ENCODE assay signal across 17 cellular contexts in genomic region chr22:19233189-19233661, GRCh38. TPM values are rescaled to one million over a fixed set of nuclear protein-coding genes. Genes with fewer than 3 reads are reported as not detected.
DNase-seq lines count a peak whose midpoint lies in the region; ATAC-seq and TF ChIP-seq lines count a peak whose summit lies in the region.
"Had no signal": no experiment of that assay in that cellular context is flagged by ENCODE, and none has a peak within 500 bp of the region (broad histone marks: within the 10 kb centered on the region; RNA-seq: fewer than 3 reads in every experiment).

No MANE protein-coding gene starts in this region.

- H3K27me3 ChIP-seq in left lung (no peaks in the 10 kb centered on the region), thyroid gland (no peaks in the 10 kb centered on the region), heart left ventricle (no peaks in the 10 kb centered on the region)
- H3K27me3 ChIP-seq: BE2C; BLaER1 treated with 17β-estradiol and CSF1 and Interleukin-3, amounts not matched to agents 10 nM and 100 nM had no signal

- TF ChIP-seq CTCF in left lung (IDR thresholded peaks at IDR 0.05) (no peak), thyroid gland (IDR thresholded peaks at IDR 0.05) (no peak), heart left ventricle (IDR thresholded peaks at IDR 0.05) (no peak)

- H3K4me3 ChIP-seq in left lung (no peak overlapping the region), thyroid gland (replicated peaks in 1 of 3) (no peak overlapping the region), heart left ventricle (no peak overlapping the region)
- H3K4me3 ChIP-seq: BLaER1 treated with 17β-estradiol and CSF1 and Interleukin-3, amounts not matched to agents 10 nM and 100 nM; GM23248 had no signal

- DNase-seq in DMS79 treated with DMSO at 0.1 percent for 48 hours (lab: John Stamatoyannopoulos, UW) (peak; percentile 36), DMS79 (lab: John Stamatoyannopoulos, UW) (no peak), left lung (no peak), thyroid gland (peak; percentile 79 to 90), heart left ventricle (no peak), occipital lobe (lab: John Stamatoyannopoulos, UW) (no peak)
- no peak for DNase-seq in stimulated activated CD8-positive, alpha-beta memory T cell treated with anti-CD3 and anti-CD28 coated beads, Interleukin-4, amount 100 ng/mL, for 48 hours
- DNase-seq: BE2C; CD4-positive, alpha-beta T cell; CD8-positive, alpha-beta memory T cell; DMS 273 treated with DMSO at 0.1 percent for 48 hours; DND-41; GM23248; H7; HCEC 1CT had no signal

- TF ChIP-seq POLR2A in thyroid gland (IDR thresholded peaks at IDR 0.05) = no peak
- TF ChIP-seq POLR2A in heart left ventricle (IDR thresholded peaks at IDR 0.05) = no peak

- H3K36me3 ChIP-seq in left lung (peaks cover 0 to 53% of the 10 kb centered on the region in 2 donors), thyroid gland (no peaks in the 10 kb centered on the region), heart left ventricle (peaks cover 0 to 90% (median 50%) of the 10 kb centered on the region in 9 donors)
- H3K36me3 ChIP-seq: BE2C had no signal

- H3K4me1 ChIP-seq in left lung = no peaks in the 10 kb centered on the region
- H3K4me1 ChIP-seq in thyroid gland = peaks cover 14 to 25% of the 10 kb centered on the region in 2 donors
- H3K4me1 ChIP-seq in heart left ventricle = peaks cover 0 to 3% (median 0%) of the 10 kb centered on the region in 12 donors

- ATAC-seq in left lung = peak; percentile 49
- ATAC-seq in heart left ventricle = no peak

- WGBS in thyroid gland, 2 donors = 26 to 51% methylated on average over 11 of the region's 11 CpGs
- 93 to 97% (median 95%) methylated on average over 11 of the region's 11 CpGs for WGBS in heart left ventricle, 4 donors

- H3K27ac ChIP-seq in left lung (no peak overlapping the region), thyroid gland (peak overlapping the region; percentile 14 to 63 (median 62)), heart left ventricle (no peak overlapping the region)
- H3K27ac ChIP-seq: 22Rv1; BLaER1 treated with 17β-estradiol and CSF1 and Interleukin-3, amounts not matched to agents 10 nM and 100 nM; GM23248 had no signal

- H3K9me3 ChIP-seq in left lung = no peaks in the 10 kb centered on the region
- H3K9me3 ChIP-seq in thyroid gland = no peaks in the 10 kb centered on the region
- H3K9me3 ChIP-seq in heart left ventricle = no peaks in the 10 kb centered on the region
- H3K9me3 ChIP-seq: BE2C had no signal

- intact Hi-C loops in left lung (cut with DNase I) (no loop called here), thyroid gland (cut with DNase I) (no loop called here), heart left ventricle (cut with DNase I) (no loop called here)

RNA-seq across cellular contexts. Expression of gene SLC25A1, which starts 54.7 kb away (rescaled TPM):
- 10 to 100 TPM; 80.7 to 99.3 TPM for total RNA-seq in left lung
- total RNA-seq in thyroid gland = 10 to 100 TPM; 38.7 to 79.9 (median 62.1) TPM
- 10 to 100 TPM; 16.1 to 35.8 (median 24.6) TPM for total RNA-seq in heart left ventricle
- 10 to 100 TPM; 28.4 to 28.8 TPM for polyA plus RNA-seq in heart left ventricle
- total RNA-seq in occipital lobe = 30.3 TPM

RNA-seq across cellular contexts. Expression of gene CLTCL1, which starts 58.3 kb away (rescaled TPM):
- total RNA-seq in left lung (1 to 10 TPM; 5.7 to 8.3 TPM), thyroid gland (10 to 100 TPM in 3 of 4 donors, 1 to 10 TPM in 1; 8.5 to 19.2 (median 12.8) TPM), heart left ventricle (10 to 100 TPM in 7 of 9 donors, 1 to 10 TPM in 2; 7.6 to 20.9 (median 10.4) TPM), occipital lobe (11.1 TPM)
- 1 to 10 TPM; 4.6 to 9.3 TPM for polyA plus RNA-seq in heart left ventricle

Comparison
In these comparisons a context has a peak if more than half of its experiments do, and no peak if none do; other contexts are left out.
1. DNase-seq: peak in DMS79 treated with DMSO at 0.1 percent for 48 hours (single experiment) and thyroid gland (2 of 2); none in DMS79 (single experiment), left lung (0 of 2), heart left ventricle (0 of 5), stimulated activated CD8-positive, alpha-beta memory T cell treated with anti-CD3 and anti-CD28 coated beads, Interleukin-4, amount 100 ng/mL, for 48 hours (single experiment) and occipital lobe (single experiment).
2. H3K27ac ChIP-seq: peak in thyroid gland (3 of 3); none in left lung (0 of 2) and heart left ventricle (0 of 12).